18 cellular contexts compared by ENCODE assay signal in genomic region chr2:111903516-111903915, GRCh38. TPM values are rescaled to one million over a fixed set of nuclear protein-coding genes. Genes with fewer than 3 reads are reported as not detected.
DNase-seq lines count a peak whose midpoint lies in the region; ATAC-seq, FAIRE-seq and TF ChIP-seq lines count a peak whose summit lies in the region.
"Had no signal": no experiment of that assay in that cellular context is flagged by ENCODE, and none has a peak within 500 bp of the region (broad histone marks: within the 10 kb centered on the region; RNA-seq: fewer than 3 reads in every experiment).

No MANE protein-coding gene starts in this region.

- no TSS peak for BruUV-seq in GM12878 (replicated peaks; lab: Mats Ljungman, UMichigan)

- no peak for TF ChIP-seq CTCF in heart left ventricle (IDR thresholded peaks at IDR 0.05)
- TF ChIP-seq CTCF in GM12878 (IDR thresholded peaks at IDR 0.05 in 2 of 3, conservative IDR thresholded peaks at IDR 0.05 in 1 of 3; ENCODE audit: control insufficient read depth in 2 of 3, extremely low read depth in 1 of 3, insufficient read depth in 1 of 3, low read depth in 3 of 3, low read length in 3 of 3): no peak
- no peak for TF ChIP-seq CTCF in kidney (IDR thresholded peaks at IDR 0.05; ENCODE audit: borderline replicate concordance, extremely low read depth, insufficient read depth)

- ATAC-seq in heart left ventricle (no peak), Right ventricle myocardium superior (ENCODE audit: poor library complexity) (no peak), GM12878 (no peak), HG02623 (IDR thresholded peaks at IDR 0.05; ENCODE audit: unreplicated experiment) (no peak)

- intact Hi-C loops in heart left ventricle (cut with DNase I) (loop anchor here in 6 of 10 donors (5.0 to 10.0 kb wide), 4 partner anchors 49 to 71 kb away; no protein-coding TSS in a partner anchor), Right ventricle myocardium superior (cut with DNase I) (no loop called here), GM12878 (cut with micrococcal nuclease; ENCODE audit: unreplicated experiment) (no loop called here), kidney (cut with DNase I) (no loop called here)

- DNase-seq in heart left ventricle (no peak), Right ventricle myocardium superior (no peak), GM12878 (ENCODE audit: low read depth, low spot score) (no peak), kidney (no peak), kidney tubule cell (ENCODE audit: low spot score) (no peak), iPS-NIHi11 (ENCODE audit: low spot score) (no peak)
- DNase-seq: 8988T, Caco-2, HFFc6, KBM-7, NCI-H1048, NCI-H2107, NCI-H526 treated with DMSO at 0.1 percent for 48 hours had no signal

- TF ChIP-seq POLR2A in heart left ventricle (IDR thresholded peaks at IDR 0.05) (no peak), GM12878 (IDR thresholded peaks at IDR 0.05; ENCODE audit: low read depth, low read length) (no peak)

- H3K4me2 ChIP-seq in GM12878 (ENCODE audit: control insufficient read depth, insufficient read depth): no peak overlapping the region

- RAD21 ChIA-PET in GM12878 (lab: Charles Lee; ENCODE audit: unreplicated experiment): interaction anchor here (0.7 to 2.5 kb wide), 9 partner anchors 11 to 530 kb away, joined by 3 to 9 read pairs (median 4); partner anchors contain the start of genes RGPD8 and TMEM87B

- H2AFZ ChIP-seq in GM12878 (ENCODE audit: control insufficient read depth, low read depth, low read length): no peak overlapping the region

- H3K9me3 ChIP-seq in heart left ventricle (no peaks in the 10 kb centered on the region), GM12878 (replicated peaks; ENCODE audit: control insufficient read depth, insufficient read depth, low read length) (no peaks in the 10 kb centered on the region), kidney (ENCODE audit: control insufficient read depth in 1 of 2, low read length in 2 of 2) (no peaks in the 10 kb centered on the region)
- H3K9me3 ChIP-seq: Caco-2 had no signal

- no peaks in the 10 kb centered on the region for H3K79me2 ChIP-seq in GM12878 (ENCODE audit: control insufficient read depth, insufficient read depth, low read length)

- H3K4me3 ChIP-seq in heart left ventricle (no peak overlapping the region), GM12878 (no peak overlapping the region), kidney (ENCODE audit: low read length in 2 of 2) (no peak overlapping the region)

- no peak for TF ChIP-seq RAD21 in GM12878 (IDR thresholded peaks at IDR 0.05; ENCODE audit: insufficient read depth, low read depth, low read length)

- FAIRE-seq in GM12878 (lab: Jason Lieb, UNC) (no peak), kidney (lab: Jason Lieb, UNC) (no peak)
- FAIRE-seq: GM18507, H1, HTR-8/SVneo had no signal

- POLR2A ChIA-PET in GM12878 (lab: Charles Lee): interaction anchor here (0.7 to 1.8 kb wide), 6 partner anchors 54 to 1994 kb away, joined by 3 to 5 read pairs (median 4); no protein-coding TSS in a partner anchor

- 49 to 70% (median 60%) methylated on average over 3 of the region's 3 CpGs for WGBS in heart left ventricle, 4 donors
- 17% methylated on average over 3 of the region's 3 CpGs for WGBS in GM12878 (ENCODE audit: insufficient coverage, insufficient replicate concordance, low lambda C conversion rate, missing lambda C conversion rate)

- in situ Hi-C loops in GM12878 (cut with MboI): no loop called here

- H3K9ac ChIP-seq in GM12878 (ENCODE audit: control insufficient read depth, insufficient read depth, low read length) (no peak overlapping the region), kidney (ENCODE audit: low read length in 2 of 2) (no peak overlapping the region)

- SMC1A ChIA-PET in GM12878 (lab: Charles Lee; ENCODE audit: uncharacterized antibody, unreplicated experiment): interaction anchor here (0.7 to 5.9 kb wide), 15 partner anchors 10 to 350 kb away, joined by 3 to 62 read pairs (median 4); no protein-coding TSS in a partner anchor

- CTCF ChIA-PET in GM12878 (lab: Yijun Ruan, JAX): interaction anchor here (0.7 to 9.4 kb wide), 10 partner anchors 8 to 351 kb away, joined by 3 to 104 read pairs (median 4); partner anchors contain the start of genes ANAPC1, TMEM87B and ZC3H8

- H3K27ac ChIP-seq in heart left ventricle (peak overlapping the region in 9 of 12 donors; percentile 7 to 79 (median 69)), GM12878 (ENCODE audit: control insufficient read depth, insufficient read depth) (no peak overlapping the region), kidney (ENCODE audit: low read depth in 2 of 2, low read length in 2 of 2) (peak overlapping the region; percentile 18 to 79), temporal lobe (ENCODE audit: low read depth, low read length) (peak overlapping the region; percentile 63)

- no peaks in the 10 kb centered on the region for H4K20me1 ChIP-seq in GM12878 (ENCODE audit: control insufficient read depth, insufficient read depth)

- H3K36me3 ChIP-seq in heart left ventricle (no peaks in the 10 kb centered on the region), GM12878 (ENCODE audit: control insufficient read depth in 2 of 2, insufficient read depth in 2 of 2, low read length in 1 of 2) (no peaks in the 10 kb centered on the region), kidney (ENCODE audit: control insufficient read depth in 1 of 2, insufficient read depth in 2 of 2, low read length in 2 of 2) (no peaks in the 10 kb centered on the region)

- H3K4me1 ChIP-seq in heart left ventricle (peaks cover 0 to 84% (median 60%) of the 10 kb centered on the region in 12 donors), GM12878 (ENCODE audit: control insufficient read depth, insufficient read depth, low read length) (peaks cover 10% of the 10 kb centered on the region), kidney (ENCODE audit: control insufficient read depth in 1 of 2, insufficient read depth in 1 of 2, low read depth in 1 of 2, low read length in 2 of 2) (peaks cover 40 to 53% of the 10 kb centered on the region in 2 donors)

- H3K27me3 ChIP-seq in heart left ventricle: no peaks in the 10 kb centered on the region
- H3K27me3 ChIP-seq in GM12878 (replicated peaks in 1 of 2; ENCODE audit: control insufficient read depth in 2 of 2, insufficient read depth in 2 of 2, low read length in 1 of 2): peaks cover 2 to 7% of the 10 kb centered on the region in 2 experiments; a peak in 1 of 4 replicates

- TF ChIP-seq EP300 in GM12878 (IDR thresholded peaks at IDR 0.05; ENCODE audit: borderline replicate concordance in 1 of 2, control insufficient read depth in 1 of 2, low read depth in 2 of 2, low read length in 2 of 2): 0 out of 4 replicates have a peak, but pooled peaks of 1 of the 2 experiments have one; percentile 23

TF ChIP-seq in GM12878, 131 proteins besides CTCF, POLR2A, EP300 and RAD21 (continues in another document):
- TF ChIP-seq GABPA (IDR thresholded peaks at IDR 0.05; ENCODE audit: low read depth) (no peak), IKZF1 (conservative IDR thresholded peaks at IDR 0.05) (0 out of 2 replicates have a peak, but pooled peaks have one; percentile 15), SIX5 (IDR thresholded peaks at IDR 0.05; ENCODE audit: low read depth, low read length, severe bottlenecking) (no peak), MEF2B (IDR thresholded peaks at IDR 0.05; ENCODE audit: partially characterized antibody, poor library complexity, severe bottlenecking) (peak; percentile 72), FOXK2 (IDR thresholded peaks at IDR 0.05) (no peak)

RNA-seq across cellular contexts. Expression of gene MERTK, which starts 5.1 kb away (rescaled TPM):
- total RNA-seq in heart left ventricle (10 to 100 TPM in 1 of 9 donors, 1 to 10 TPM in 8; 1.9 to 15.2 (median 4.9) TPM), Right ventricle myocardium superior (5.0 TPM), GM12878 (2014; rRNA removed) (0.49 and 0.85 TPM in 2 replicates), GM12878 (2014; rRNA removed; fragmentation: Illumina TruSeq; extraction: Trizol) (0.28 and 0.31 TPM in 2 replicates), GM12878 (2021) (0.37 and 1.0 TPM in 2 replicates), kidney (32.2 TPM), temporal lobe (3.7 TPM)
- polyA plus RNA-seq in heart left ventricle (1 to 10 TPM; 2.6 TPM), GM12878 (2011; rRNA removed) (28.6 and 30.6 TPM in 2 replicates), GM12878 (2014; fragmentation: Illumina TruSeq; extraction: Trizol) (0.62 and 0.63 TPM in 2 replicates), GM12878 (2014; fragmentation: Nextera tagmentation; extraction: Ambion mirVana) (under 1 TPM; 0.26 to 0.37 TPM), GM12878 (2014; rRNA removed) (0.60 and 1.3 TPM in 2 replicates), GM12878 (2016; fragmentation: Nextera tagmentation; extraction: Ambion mirVana) (under 1 TPM; 0.13 to 0.39 TPM), kidney (ENCODE audit: insufficient read depth, low read depth, low replicate concordance) (9.2 TPM)
- 10.1 and 10.3 TPM in 2 replicates for total RNA-seq in GM12878 (2013; cell fraction: nucleolus; rRNA removed)
- polyA plus RNA-seq in GM12878 (2011; ENCODE audit: low read depth): 0.84 TPM
- 28.6 and 28.8 TPM in 2 replicates for polyA plus RNA-seq in GM12878 (2011; cell fraction: cytosol; rRNA removed)
- polyA plus RNA-seq in GM12878 (2011; cell fraction: nucleus; rRNA removed): 77.6 and 89.3 TPM in 2 replicates
- 0.73 and 1.4 TPM in 2 replicates for polyA plus RNA-seq in GM12878 (2012)
- 26.0 and 27.2 TPM in 2 replicates for polyA minus RNA-seq in GM12878 (2011; rRNA and poly(A)+ RNA removed)
- 7.7 and 7.9 TPM in 2 replicates for polyA minus RNA-seq in GM12878 (2011; cell fraction: cytosol; rRNA and poly(A)+ RNA removed)
- 19.7 and 24.3 TPM in 2 replicates for polyA minus RNA-seq in GM12878 (2011; cell fraction: nucleus; rRNA and poly(A)+ RNA removed)
- total RNA-seq: HFFc6 had no signal

RNA-seq across cellular contexts. Expression of gene ANAPC1, which starts 19.5 kb away (rescaled TPM):
- total RNA-seq in heart left ventricle: 10 to 100 TPM; 12.2 to 30.7 (median 19.0) TPM
- 10 to 100 TPM in 1 of 2 donors, 1 to 10 TPM in 1; 4.9 to 11.7 TPM for polyA plus RNA-seq in heart left ventricle
- 17.1 TPM for total RNA-seq in Right ventricle myocardium superior
- total RNA-seq in GM12878 (2013; cell fraction: nucleolus; rRNA removed): 303 and 305 TPM in 2 replicates
- 108 and 118 TPM in 2 replicates for total RNA-seq in GM12878 (2014; rRNA removed)
- total RNA-seq in GM12878 (2014; rRNA removed; fragmentation: Illumina TruSeq; extraction: Trizol): 58.2 and 66.8 TPM in 2 replicates
- 74.5 and 78.9 TPM in 2 replicates for total RNA-seq in GM12878 (2021)
- polyA plus RNA-seq in GM12878 (2011; ENCODE audit: low read depth): 18.8 TPM
- polyA plus RNA-seq in GM12878 (2011; rRNA removed): 60.2 and 63.5 TPM in 2 replicates
- polyA plus RNA-seq in GM12878 (2011; cell fraction: cytosol; rRNA removed): 50.2 and 54.1 TPM in 2 replicates
- polyA plus RNA-seq in GM12878 (2011; cell fraction: nucleus; rRNA removed): 53.2 and 58.0 TPM in 2 replicates
- 21.6 and 29.4 TPM in 2 replicates for polyA plus RNA-seq in GM12878 (2012)
- 50.2 and 58.6 TPM in 2 replicates for polyA plus RNA-seq in GM12878 (2014; fragmentation: Illumina TruSeq; extraction: Trizol)
- polyA plus RNA-seq in GM12878 (2014; fragmentation: Nextera tagmentation; extraction: Ambion mirVana): 10 to 100 TPM in 1 of 2 experiments, 1 to 10 TPM in 1; 10.0 to 11.8 TPM
- polyA plus RNA-seq in GM12878 (2014; rRNA removed): 49.8 and 62.6 TPM in 2 replicates
- 10 to 100 TPM; 50.4 to 56.9 TPM for polyA plus RNA-seq in GM12878 (2016; fragmentation: Nextera tagmentation; extraction: Ambion mirVana)
- polyA minus RNA-seq in GM12878 (2011; rRNA and poly(A)+ RNA removed): 133 and 135 TPM in 2 replicates
- 44.1 and 56.3 TPM in 2 replicates for polyA minus RNA-seq in GM12878 (2011; cell fraction: cytosol; rRNA and poly(A)+ RNA removed)
- polyA minus RNA-seq in GM12878 (2011; cell fraction: nucleus; rRNA and poly(A)+ RNA removed): 116 and 187 TPM in 2 replicates
- total RNA-seq in kidney: 33.2 TPM
- polyA plus RNA-seq in kidney (ENCODE audit: insufficient read depth, low read depth, low replicate concordance): 5.8 TPM
- 66.9 TPM for total RNA-seq in temporal lobe

Comparison
In these comparisons a context has a peak if more than half of its experiments do, and no peak if none do; other contexts are left out.
1. intact Hi-C loops: an anchor here in heart left ventricle (5.0 to 10.0 kb wide); none called in Right ventricle myocardium superior, GM12878 and kidney.